Comparison of ENCODE assay signal across 1 cellular context in the genomic region with DNA sequence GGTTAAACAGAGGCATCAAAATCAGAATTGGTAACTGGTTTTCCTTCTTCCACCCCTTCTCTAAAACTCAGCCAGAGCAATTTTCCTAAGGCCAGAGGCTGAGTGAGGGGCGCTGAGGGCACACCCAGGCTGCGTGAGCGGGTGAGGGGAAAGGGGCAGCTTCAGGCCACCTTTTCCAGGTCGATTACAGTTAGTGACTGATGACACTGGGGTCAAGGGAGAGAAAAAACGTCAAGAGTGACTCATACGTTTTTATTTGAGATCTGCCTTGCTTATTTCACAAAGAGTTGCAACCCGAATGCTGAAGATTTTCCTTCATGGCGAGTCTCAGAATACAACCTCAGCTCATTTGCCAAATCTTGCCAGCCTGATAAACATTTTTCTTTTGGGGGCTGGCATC.
TF ChIP-seq lines count a peak whose summit lies in the region.

No MANE protein-coding gene starts in this region.

TF ChIP-seq in A549, 52 proteins besides CTCF, POLR2A, EP300 and RAD21:
- TF ChIP-seq FOSL2 (IDR thresholded peaks at IDR 0.05) (0 out of 2 replicates have a peak, but pooled peaks have one; percentile 25), FOSL2 (CRISPR knock-in tag; IDR thresholded peaks at IDR 0.05) (peak; percentile 67), HOXB13 (CRISPR knock-in tag; IDR thresholded peaks at IDR 0.05; ENCODE audit: low read depth) (no peak), RFX5 (IDR thresholded peaks at IDR 0.05) (peak; percentile 90)
